Comparison of ENCODE assay signal across 8 cellular contexts in genomic region chr10:33330543-33331019, GRCh38. TPM values are rescaled to one million over a fixed set of nuclear protein-coding genes. Genes with fewer than 3 reads are reported as not detected.
DNase-seq lines count a peak whose midpoint lies in the region; ATAC-seq and TF ChIP-seq lines count a peak whose summit lies in the region.

No MANE protein-coding gene starts in this region.

- peaks cover 2% of the 10 kb centered on the region for H3K9me3 Mint-ChIP-seq in neural progenitor cell
- no peaks in the 10 kb centered on the region for H3K9me3 Mint-ChIP-seq in stimulated activated naive CD8-positive, alpha-beta T cell treated with anti-CD3 and anti-CD28 coated beads, Interleukin-15, amount 100 ng/mL, for 72 hours

- peaks cover 29% of the 10 kb centered on the region for H3K36me3 Mint-ChIP-seq in neural progenitor cell

- no peaks in the 10 kb centered on the region for H4K20me1 ChIP-seq in neural progenitor cell (ENCODE audit: low read depth)

- H3K4me3 ChIP-seq in Jurkat, Clone E6-1 (ENCODE audit: low read length): no peak overlapping the region
- H3K4me3 ChIP-seq in fibroblast of pulmonary artery (replicated peaks; ENCODE audit: low read depth, low read length) (peak overlapping the region; percentile 89), neural progenitor cell (peak overlapping the region; percentile 4)

- TF ChIP-seq CTCF in 22Rv1 (IDR thresholded peaks at IDR 0.05): peak; percentile 91
- peak; percentile 83 for TF ChIP-seq CTCF in GM13976 (IDR thresholded peaks at IDR 0.05; ENCODE audit: borderline replicate concordance, control extremely low read depth, extremely low read depth, insufficient read depth, missing control alignments)
- peak; percentile 92 for TF ChIP-seq CTCF in fibroblast of pulmonary artery (IDR thresholded peaks at IDR 0.05; ENCODE audit: low read length, missing control alignments)
- peak; percentile 99 for TF ChIP-seq CTCF in neural progenitor cell (IDR thresholded peaks at IDR 0.05)

- no peak for ATAC-seq in stimulated activated naive CD8-positive, alpha-beta T cell treated with anti-CD3 and anti-CD28 coated beads, Interleukin-15, amount 100 ng/mL, for 72 hours

- H3K4me1 ChIP-seq in neural progenitor cell: peaks cover 25% of the 10 kb centered on the region

- peak overlapping the region; percentile 98 for H3K4me3 Mint-ChIP-seq in neural progenitor cell
- no peak overlapping the region for H3K4me3 Mint-ChIP-seq in stimulated activated naive CD8-positive, alpha-beta T cell treated with anti-CD3 and anti-CD28 coated beads, Interleukin-15, amount 100 ng/mL, for 72 hours

- peak overlapping the region; percentile 60 for H3K4me2 ChIP-seq in neural progenitor cell

- H3K9ac ChIP-seq in neural progenitor cell: no peak overlapping the region

- H3K4me1 Mint-ChIP-seq in neural progenitor cell: peaks cover 63% of the 10 kb centered on the region
- H3K4me1 Mint-ChIP-seq in stimulated activated naive CD8-positive, alpha-beta T cell treated with anti-CD3 and anti-CD28 coated beads, Interleukin-15, amount 100 ng/mL, for 72 hours: peaks cover 32% of the 10 kb centered on the region

- H3K36me3 ChIP-seq in neural progenitor cell: no peaks in the 10 kb centered on the region

- H3F3A ChIP-seq in neural progenitor cell (ENCODE audit: low read depth): peaks cover 35% of the 10 kb centered on the region

- no peak overlapping the region for H2AFZ ChIP-seq in neural progenitor cell (replicated peaks)

- H3K79me2 ChIP-seq in neural progenitor cell (ENCODE audit: low read depth): no peaks in the 10 kb centered on the region

- 0 out of 2 replicates have a peak overlapping the region, but pooled peaks have one; percentile 67 for H3K27ac ChIP-seq in 22Rv1
- H3K27ac ChIP-seq in neural progenitor cell: no peak overlapping the region

- in situ Hi-C loops in GM13976 (cut with MboI; ENCODE audit: low sequenced_read_pairs, unreplicated experiment): no loop called here

- H3K27me3 Mint-ChIP-seq in neural progenitor cell (ENCODE audit: insufficient read depth, low read depth): peaks cover 4% of the 10 kb centered on the region
- peaks cover 78% of the 10 kb centered on the region for H3K27me3 Mint-ChIP-seq in stimulated activated naive CD8-positive, alpha-beta T cell treated with anti-CD3 and anti-CD28 coated beads, Interleukin-15, amount 100 ng/mL, for 72 hours

- no peaks in the 10 kb centered on the region for H3K9me3 ChIP-seq in neural progenitor cell (ENCODE audit: low read depth)

- no peak overlapping the region for H3K27ac Mint-ChIP-seq in neural progenitor cell
- H3K27ac Mint-ChIP-seq in stimulated activated naive CD8-positive, alpha-beta T cell treated with anti-CD3 and anti-CD28 coated beads, Interleukin-15, amount 100 ng/mL, for 72 hours: no peak overlapping the region

- peak; percentile 61 for DNase-seq in GM13976 (ENCODE audit: low spot score)
- DNase-seq in Jurkat, Clone E6-1 (ENCODE audit: low read depth, low spot score): peak; percentile 59
- peak; percentile 88 for DNase-seq in RKO (ENCODE audit: low spot score)
- DNase-seq in activated T-helper 1 cell treated with anti-CD3 and anti-CD28 coated beads, Interleukin-2, amount 50 U/mL, for 16 hours (ENCODE audit: low read depth in 1 of 2, low spot score in 1 of 2): peak; percentile 58 to 59
- DNase-seq in fibroblast of pulmonary artery (ENCODE audit: low read depth): peak; percentile 92
- DNase-seq in neural progenitor cell (ENCODE audit: low spot score): peak; percentile 85
- peak; percentile 52 to 62 for DNase-seq in stimulated activated naive CD8-positive, alpha-beta T cell treated with anti-CD3 and anti-CD28 coated beads, Interleukin-15, amount 100 ng/mL, for 72 hours

- H3K27me3 ChIP-seq in neural progenitor cell: peaks cover 35% of the 10 kb centered on the region

RNA-seq across cellular contexts. Expression of gene NRP1, which starts 3.9 kb away (rescaled TPM):
- polyA plus RNA-seq in Jurkat, Clone E6-1 (2012; ENCODE audit: insufficient read depth, insufficient read length): 0.59 TPM
- total RNA-seq in neural progenitor cell (ENCODE audit: low replicate concordance): 1.9 and 2.0 TPM in 2 replicates
